1 cellular context compared by ENCODE assay signal in genomic region chr5:79235222-79235577, GRCh38.
TF ChIP-seq lines count a peak whose summit lies in the region.

No MANE protein-coding gene starts in this region.

TF ChIP-seq in HepG2, 621 proteins besides CTCF, POLR2A, EP300 and RAD21 (continued from another document and continues in another):
- TF ChIP-seq, protein P1, sequence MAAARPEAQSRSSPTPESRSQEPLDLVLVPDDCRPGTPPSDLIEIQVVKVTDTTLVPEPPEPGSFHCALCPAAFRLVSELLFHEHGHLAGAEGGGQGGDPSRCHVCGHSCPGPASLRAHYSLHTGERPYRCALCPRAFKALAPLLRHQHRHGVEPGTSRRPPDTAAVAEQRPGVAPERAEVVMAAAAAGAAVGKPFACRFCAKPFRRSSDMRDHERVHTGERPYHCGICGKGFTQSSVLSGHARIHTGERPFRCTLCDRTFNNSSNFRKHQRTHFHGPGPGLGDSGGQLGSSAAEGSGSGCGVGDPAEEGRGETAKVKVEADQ (CRISPR knock-in tag; IDR thresholded peaks at IDR 0.05; ENCODE audit: borderline replicate concordance): no peak
- TF ChIP-seq TBX3 (IDR thresholded peaks at IDR 0.05; ENCODE audit: borderline replicate concordance) (0 out of 2 replicates have a peak, but pooled peaks have one; percentile 20), ZMYM3 (CRISPR knock-in tag; IDR thresholded peaks at IDR 0.05) (no peak), ZNF792 (CRISPR knock-in tag; IDR thresholded peaks at IDR 0.05) (no peak), TP53 (CRISPR knock-in tag; conservative IDR thresholded peaks at IDR 0.05) (no peak), PCBP1 (IDR thresholded peaks at IDR 0.05; ENCODE audit: borderline replicate concordance, low read depth, low read length) (no peak), IRF2 (CRISPR knock-in tag; IDR thresholded peaks at IDR 0.05) (no peak), ZNF510 (CRISPR knock-in tag; IDR thresholded peaks at IDR 0.05; ENCODE audit: low read depth) (no peak), ZNF503 (CRISPR knock-in tag; IDR thresholded peaks at IDR 0.05) (no peak; the same call in 1 of the 2 replicates), GATAD2A (CRISPR knock-in tag; IDR thresholded peaks at IDR 0.05) (peak; percentile 67; the same call in 1 of the 2 replicates), ZNF7 (CRISPR knock-in tag; IDR thresholded peaks at IDR 0.05) (no peak), ZGPAT (CRISPR knock-in tag; IDR thresholded peaks at IDR 0.05) (peak; percentile 43; the same call in 1 of the 2 replicates), SYNCRIP (IDR thresholded peaks at IDR 0.05; ENCODE audit: insufficient read depth, low read depth, low read length) (no peak), GMEB1 (CRISPR knock-in tag; IDR thresholded peaks at IDR 0.05; ENCODE audit: borderline replicate concordance) (no peak), CREM (IDR thresholded peaks at IDR 0.05) (no peak; the same call in 1 of the 2 replicates), CREM (CRISPR knock-in tag; IDR thresholded peaks at IDR 0.05) (no peak), HDAC1 (CRISPR knock-in tag; IDR thresholded peaks at IDR 0.05) (no peak), ZNF781 (CRISPR knock-in tag; IDR thresholded peaks at IDR 0.05; ENCODE audit: borderline replicate concordance, not compliant biosample characterization) (no peak), THYN1 (CRISPR knock-in tag; IDR thresholded peaks at IDR 0.05; ENCODE audit: borderline replicate concordance, low read depth) (no peak), THAP11 (CRISPR knock-in tag; IDR thresholded peaks at IDR 0.05) (peak; percentile 50; the same call in 1 of the 2 replicates), MXI1 (IDR thresholded peaks at IDR 0.05; ENCODE audit: borderline replicate concordance, low read depth, low read length) (no peak), XRCC5 (optimal IDR thresholded peaks at IDR 0.05; ENCODE audit: low read length) (no peak), ZNF318 (CRISPR knock-in tag; IDR thresholded peaks at IDR 0.05) (no peak), SIX4 (CRISPR knock-in tag; IDR thresholded peaks at IDR 0.05) (no peak), ZNF782 (CRISPR knock-in tag; IDR thresholded peaks at IDR 0.05; ENCODE audit: borderline replicate concordance) (no peak), PPARG (CRISPR knock-in tag; conservative IDR thresholded peaks at IDR 0.05) (0 out of 2 replicates have a peak, but pooled peaks have one; percentile 12), ZNF841 (CRISPR knock-in tag; IDR thresholded peaks at IDR 0.05; ENCODE audit: borderline replicate concordance) (no peak), GZF1 (CRISPR knock-in tag; IDR thresholded peaks at IDR 0.05) (no peak), EHMT2 (IDR thresholded peaks at IDR 0.05; ENCODE audit: borderline replicate concordance, low read depth, low read length) (no peak), FOXM1 (CRISPR knock-in tag; IDR thresholded peaks at IDR 0.05) (no peak), HMG20A (CRISPR knock-in tag; IDR thresholded peaks at IDR 0.05; ENCODE audit: borderline replicate concordance) (no peak; the same call in 1 of the 2 replicates), NCOR1 (IDR thresholded peaks at IDR 0.05; ENCODE audit: borderline replicate concordance, low read length) (0 out of 2 replicates have a peak, but pooled peaks have one; percentile 25), ASH2L (IDR thresholded peaks at IDR 0.05; ENCODE audit: insufficient read length, low read depth, low read length) (no peak), DDIT3 (CRISPR knock-in tag; IDR thresholded peaks at IDR 0.05) (peak; percentile 98), SALL1 (CRISPR knock-in tag; IDR thresholded peaks at IDR 0.05) (no peak), TBX2 (CRISPR knock-in tag; IDR thresholded peaks at IDR 0.05; ENCODE audit: borderline replicate concordance) (no peak), ZSCAN20 (CRISPR knock-in tag; IDR thresholded peaks at IDR 0.05; ENCODE audit: borderline replicate concordance) (no peak), NFE2 (CRISPR knock-in tag; IDR thresholded peaks at IDR 0.05) (no peak), ZNF430 (CRISPR knock-in tag; IDR thresholded peaks at IDR 0.05) (no peak), ZMYM4 (CRISPR knock-in tag; IDR thresholded peaks at IDR 0.05) (no peak), REPIN1 (CRISPR knock-in tag; IDR thresholded peaks at IDR 0.05; ENCODE audit: borderline replicate concordance, low read depth) (0 out of 2 replicates have a peak, but pooled peaks have one; percentile 8), ZNF75D (CRISPR knock-in tag; IDR thresholded peaks at IDR 0.05; ENCODE audit: borderline replicate concordance) (no peak), NBN (conservative IDR thresholded peaks at IDR 0.05) (no peak), RELA (CRISPR knock-in tag; IDR thresholded peaks at IDR 0.05) (no peak), PBX3 (CRISPR knock-in tag; IDR thresholded peaks at IDR 0.05; ENCODE audit: borderline replicate concordance) (no peak), SNAPC2 (CRISPR knock-in tag; IDR thresholded peaks at IDR 0.05) (no peak), ZNF34 (CRISPR knock-in tag; IDR thresholded peaks at IDR 0.05; ENCODE audit: borderline replicate concordance) (no peak), SKI (IDR thresholded peaks at IDR 0.05; ENCODE audit: partially characterized antibody) (no peak), ZNF777 (CRISPR knock-in tag; IDR thresholded peaks at IDR 0.05) (no peak)
- TF ChIP-seq, protein P2, sequence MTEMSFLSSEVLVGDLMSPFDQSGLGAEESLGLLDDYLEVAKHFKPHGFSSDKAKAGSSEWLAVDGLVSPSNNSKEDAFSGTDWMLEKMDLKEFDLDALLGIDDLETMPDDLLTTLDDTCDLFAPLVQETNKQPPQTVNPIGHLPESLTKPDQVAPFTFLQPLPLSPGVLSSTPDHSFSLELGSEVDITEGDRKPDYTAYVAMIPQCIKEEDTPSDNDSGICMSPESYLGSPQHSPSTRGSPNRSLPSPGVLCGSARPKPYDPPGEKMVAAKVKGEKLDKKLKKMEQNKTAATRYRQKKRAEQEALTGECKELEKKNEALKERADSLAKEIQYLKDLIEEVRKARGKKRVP (CRISPR knock-in tag; IDR thresholded peaks at IDR 0.05): peak; percentile 86 to 99
- TF ChIP-seq, protein P3, sequence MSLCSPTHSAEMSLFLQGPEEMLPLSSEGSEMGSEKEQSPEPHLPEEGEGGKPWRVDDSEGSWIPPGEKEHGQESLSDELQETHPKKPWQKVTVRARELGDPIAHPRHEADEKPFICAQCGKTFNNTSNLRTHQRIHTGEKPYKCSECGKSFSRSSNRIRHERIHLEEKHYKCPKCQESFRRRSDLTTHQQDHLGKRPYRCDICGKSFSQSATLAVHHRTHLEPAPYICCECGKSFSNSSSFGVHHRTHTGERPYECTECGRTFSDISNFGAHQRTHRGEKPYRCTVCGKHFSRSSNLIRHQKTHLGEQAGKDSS (CRISPR knock-in tag; IDR thresholded peaks at IDR 0.05; ENCODE audit: borderline replicate concordance, low read depth): no peak
- TF ChIP-seq, protein P4, sequence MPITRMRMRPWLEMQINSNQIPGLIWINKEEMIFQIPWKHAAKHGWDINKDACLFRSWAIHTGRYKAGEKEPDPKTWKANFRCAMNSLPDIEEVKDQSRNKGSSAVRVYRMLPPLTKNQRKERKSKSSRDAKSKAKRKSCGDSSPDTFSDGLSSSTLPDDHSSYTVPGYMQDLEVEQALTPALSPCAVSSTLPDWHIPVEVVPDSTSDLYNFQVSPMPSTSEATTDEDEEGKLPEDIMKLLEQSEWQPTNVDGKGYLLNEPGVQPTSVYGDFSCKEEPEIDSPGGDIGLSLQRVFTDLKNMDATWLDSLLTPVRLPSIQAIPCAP (CRISPR knock-in tag; IDR thresholded peaks at IDR 0.05; ENCODE audit: low read depth): no peak
